Comparison of ENCODE assay signal across 13 cellular contexts in genomic region chr1:244163131-244163530, GRCh38.
DNase-seq lines count a peak whose midpoint lies in the region; ATAC-seq, FAIRE-seq and TF ChIP-seq lines count a peak whose summit lies in the region.
"Had no signal": no experiment of that assay in that cellular context is flagged by ENCODE, and none has a peak within 500 bp of the region (broad histone marks: within the 10 kb centered on the region; RNA-seq: fewer than 3 reads in every experiment).

No MANE protein-coding gene starts in this region.

- CTCF ChIA-PET in A549 (lab: Yijun Ruan, JAX), result no interaction called here

- no peak for ATAC-seq in A549
- no peak for ATAC-seq in lung (ENCODE audit: insufficient read depth, low FRiP score)

- TF ChIP-seq CTCF in A549 (IDR thresholded peaks at IDR 0.05), result no peak
- TF ChIP-seq CTCF in choroid plexus epithelial cell (conservative IDR thresholded peaks at IDR 0.05; ENCODE audit: low read depth, low read length), result no peak
- TF ChIP-seq CTCF in lung (IDR thresholded peaks at IDR 0.05; ENCODE audit: control extremely low read depth, extremely low read depth), result no peak

- POLR2A ChIA-PET in A549 (lab: Yijun Ruan, JAX), result no interaction called here

- 62% methylated on average over 7 of the region's 7 CpGs for WGBS in A549 (ENCODE audit: missing lambda C conversion rate)
- 86 to 89% methylated on average over 7 of the region's 7 CpGs for WGBS in lung, 2 donors

- TF ChIP-seq RAD21 in A549 (conservative IDR thresholded peaks at IDR 0.05 in 1 of 2, IDR thresholded peaks at IDR 0.05 in 1 of 2), result no peak

- H3K9ac ChIP-seq in HUES6 (ENCODE audit: low read length), result no peak overlapping the region

- no peak for FAIRE-seq in A549 (lab: Jason Lieb, UNC)

- peak in 1 of 2 experiments; percentile 33 for DNase-seq in A549 (ENCODE audit: low read depth in 1 of 2, low spot score in 1 of 2)
- DNase-seq in choroid plexus epithelial cell (ENCODE audit: low read depth), result peak; percentile 20
- DNase-seq in lung (ENCODE audit: low spot score), result no peak
- DNase-seq in stimulated activated CD4-positive, alpha-beta T cell treated with anti-CD3 and anti-CD28 coated beads, Interleukin-4, amount 100 ng/mL, for 24 hours, result no peak
- no peak for DNase-seq in NCI-H510A (lab: John Stamatoyannopoulos, UW)
- no peak for DNase-seq in NOMO-1 treated with dmso at 0.1 percent for 144 hours (lab: John Stamatoyannopoulos, UW; ENCODE audit: unreplicated experiment)
- DNase-seq in HuH-7.5 (ENCODE audit: low spot score), result no peak
- DNase-seq: activated CD8-positive, alpha-beta memory T cell treated with anti-CD3 and anti-CD28 coated beads for 24 hours; activated gamma-delta T cell treated with Interleukin-2 at 50 U/mL for 16 hours; NCI-H1436; stimulated activated CD8-positive, alpha-beta memory T cell treated with anti-CD3 and anti-CD28 coated beads, Interleukin-4, amount 100 ng/mL, for 48 hours had no signal

- H3K27ac ChIP-seq in A549, result peak overlapping the region; percentile 83 to 86
- peak overlapping the region; percentile 89 for H3K27ac ChIP-seq in HUES6 (ENCODE audit: low read depth, low read length)
- H3K27ac ChIP-seq in lung (ENCODE audit: low read depth in 1 of 2, low read length in 1 of 2), result peak overlapping the region; percentile 47 to 66

- TF ChIP-seq EP300 in A549 (IDR thresholded peaks at IDR 0.05), result no peak

- H3K4me1 ChIP-seq in A549, result peaks cover 23% of the 10 kb centered on the region
- H3K4me1 ChIP-seq in HUES6 (ENCODE audit: control insufficient read depth, insufficient read depth, low read length), result peaks cover 31% of the 10 kb centered on the region
- H3K4me1 ChIP-seq in lung (ENCODE audit: control insufficient read depth in 2 of 2, insufficient read depth in 2 of 2, low read length in 2 of 2), result peaks cover 4 to 5% of the 10 kb centered on the region in 2 donors

- H3K36me3 ChIP-seq in HUES6 (ENCODE audit: control insufficient read depth, insufficient read depth, low read length) (no peaks in the 10 kb centered on the region), lung (ENCODE audit: control insufficient read depth in 2 of 2, insufficient read depth in 2 of 2, low read length in 2 of 2) (no peaks in the 10 kb centered on the region)
- H3K36me3 ChIP-seq: cardiac muscle cell had no signal

- H3K27me3 ChIP-seq in HUES6 (ENCODE audit: control insufficient read depth, insufficient read depth, low read length) (no peaks in the 10 kb centered on the region), lung (ENCODE audit: control insufficient read depth, insufficient read depth) (no peaks in the 10 kb centered on the region)
- H3K27me3 ChIP-seq: cardiac muscle cell had no signal

- no peak for TF ChIP-seq POLR2A in A549 (IDR thresholded peaks at IDR 0.05; ENCODE audit: low read length)

- peak overlapping the region; percentile 72 for H3K4me2 ChIP-seq in A549

- H3K4me3 ChIP-seq in A549 (peak overlapping the region; percentile 19; the same call in 1 of the 3 replicates), HUES6 (ENCODE audit: low read depth, low read length) (no peak overlapping the region), choroid plexus epithelial cell (ENCODE audit: low read depth, low read length) (no peak overlapping the region), lung (no peak overlapping the region)
- H3K4me3 ChIP-seq: cardiac muscle cell had no signal

- H3K9me3 ChIP-seq in A549, result no peaks in the 10 kb centered on the region
- no peaks in the 10 kb centered on the region for H3K9me3 ChIP-seq in HUES6 (ENCODE audit: control insufficient read depth, insufficient read depth, low read depth, low read length)
- H3K9me3 ChIP-seq in lung (ENCODE audit: control insufficient read depth in 2 of 2, insufficient read depth in 1 of 2, low read length in 1 of 2), result no peaks in the 10 kb centered on the region

TF ChIP-seq in A549, 52 proteins besides CTCF, POLR2A, EP300 and RAD21:
- TF ChIP-seq NPAS2 (CRISPR knock-in tag; IDR thresholded peaks at IDR 0.05; ENCODE audit: borderline replicate concordance), result no peak
- TF ChIP-seq ESRRA (IDR thresholded peaks at IDR 0.05; ENCODE audit: borderline replicate concordance, low read length), result no peak
- no peak for TF ChIP-seq EHF (CRISPR knock-in tag; IDR thresholded peaks at IDR 0.05)
- TF ChIP-seq PBX3 (IDR thresholded peaks at IDR 0.05), result no peak
- TF ChIP-seq ZFP36 (IDR thresholded peaks at IDR 0.05; ENCODE audit: borderline replicate concordance, partially characterized antibody), result no peak
- TF ChIP-seq ATOH8 (CRISPR knock-in tag; IDR thresholded peaks at IDR 0.05; ENCODE audit: low read depth), result no peak
- no peak for TF ChIP-seq BCL3 (IDR thresholded peaks at IDR 0.05)
- TF ChIP-seq JUNB (IDR thresholded peaks at IDR 0.05), result no peak
- TF ChIP-seq HMGXB4 (CRISPR knock-in tag; IDR thresholded peaks at IDR 0.05; ENCODE audit: borderline replicate concordance), result no peak
- TF ChIP-seq EHMT2 (IDR thresholded peaks at IDR 0.05; ENCODE audit: low read depth), result no peak
- no peak for TF ChIP-seq HOXB13 (CRISPR knock-in tag; IDR thresholded peaks at IDR 0.05; ENCODE audit: low read depth)
- no peak for TF ChIP-seq E2F6 (IDR thresholded peaks at IDR 0.05; ENCODE audit: borderline replicate concordance, low read depth)
- no peak for TF ChIP-seq HEYL (CRISPR knock-in tag; IDR thresholded peaks at IDR 0.05)
- no peak for TF ChIP-seq MAX (IDR thresholded peaks at IDR 0.05)
- no peak for TF ChIP-seq FOSB (CRISPR knock-in tag; IDR thresholded peaks at IDR 0.05)
TF ChIP-seq in A549: peak in this region for 0.
